Comparison of ENCODE assay signal across 13 cellular contexts in genomic region chr7:148584154-148584827, GRCh38. TPM values are rescaled to one million over a fixed set of nuclear protein-coding genes. Genes with fewer than 3 reads are reported as not detected.
A peak's percentile ranks its signal among the peaks of the same experiment; 100 is the strongest.
DNase-seq lines count a peak whose midpoint lies in the region; ATAC-seq and TF ChIP-seq lines count a peak whose summit lies in the region.
"Had no signal": no experiment of that assay in that cellular context is flagged by ENCODE, and none has a peak within 500 bp of the region (broad histone marks: within the 10 kb centered on the region; RNA-seq: fewer than 3 reads in every experiment).

No MANE protein-coding gene starts in this region.

- no peaks in the 10 kb centered on the region for H3K27me3 Mint-ChIP-seq in activated CD8-positive, alpha-beta T cell treated with anti-CD3 and anti-CD28 coated beads for 36 hours
- H3K27me3 Mint-ChIP-seq in activated CD8-positive, alpha-beta T cell treated with anti-CD3 and anti-CD28 coated beads, Interleukin-2, amount 10 ng/mL, durations not matched to agents 7 days and 5 days (ENCODE audit: low read depth) = peaks cover 10% of the 10 kb centered on the region

- peaks cover 16% of the 10 kb centered on the region for H3K4me1 Mint-ChIP-seq in activated CD8-positive, alpha-beta T cell treated with anti-CD3 and anti-CD28 coated beads for 36 hours (ENCODE audit: low read depth)
- H3K4me1 Mint-ChIP-seq in activated CD8-positive, alpha-beta T cell treated with anti-CD3 and anti-CD28 coated beads, Interleukin-2, amount 10 ng/mL, durations not matched to agents 7 days and 5 days (ENCODE audit: low read depth) = peaks cover 12% of the 10 kb centered on the region
- H3K4me1 Mint-ChIP-seq: central memory CD8-positive, alpha-beta T cell had no signal

- WGBS in body of pancreas, 2 donors = 42 to 48% methylated on average over 5 of the region's 5 CpGs

- CTCF ChIA-PET in activated CD8-positive, alpha-beta T cell treated with anti-CD3 and anti-CD28 coated beads for 36 hours (lab: Charles Lee) = interaction anchor here (1.0 to 2.5 kb wide), 6 partner anchors 9 to 382 kb away, joined by 3 to 37 read pairs (median 4); no protein-coding TSS in a partner anchor
- CTCF ChIA-PET in activated CD8-positive, alpha-beta T cell treated with anti-CD3 and anti-CD28 coated beads, Interleukin-2, amount 10 ng/mL, durations not matched to agents 7 days and 5 days (lab: Charles Lee) = interaction anchor here (1.4 to 2.9 kb wide), 4 partner anchors 9 to 379 kb away, joined by 4 to 28 read pairs (median 5); no protein-coding TSS in a partner anchor

- POLR2A ChIA-PET in activated CD8-positive, alpha-beta T cell treated with anti-CD3 and anti-CD28 coated beads for 36 hours (lab: Charles Lee) = interaction anchor here (1.7 kb wide), 1 partner anchor 114 kb away, joined by 6 read pairs; the partner anchor contains the start of gene CUL1
- POLR2A ChIA-PET in activated CD8-positive, alpha-beta T cell treated with anti-CD3 and anti-CD28 coated beads, Interleukin-2, amount 10 ng/mL, durations not matched to agents 7 days and 5 days (lab: Charles Lee) = interaction anchor here (0.9 kb wide), 1 partner anchor 8 kb away, joined by 3 read pairs; no protein-coding TSS in a partner anchor

- H3K36me3 Mint-ChIP-seq in activated CD8-positive, alpha-beta T cell treated with anti-CD3 and anti-CD28 coated beads for 36 hours (ENCODE audit: low read depth) = no peaks in the 10 kb centered on the region
- no peaks in the 10 kb centered on the region for H3K36me3 Mint-ChIP-seq in activated CD8-positive, alpha-beta T cell treated with anti-CD3 and anti-CD28 coated beads, Interleukin-2, amount 10 ng/mL, durations not matched to agents 7 days and 5 days (ENCODE audit: low read depth)

- H3K4me1 ChIP-seq in body of pancreas = no peaks in the 10 kb centered on the region
- H3K4me1 ChIP-seq: gastroesophageal sphincter had no signal

- no peak for TF ChIP-seq CTCF in activated CD8-positive, alpha-beta T cell treated with anti-CD3 and anti-CD28 coated beads for 36 hours (IDR thresholded peaks at IDR 0.05)
- no peak for TF ChIP-seq CTCF in body of pancreas (IDR thresholded peaks at IDR 0.05)

- H3K4me3 Mint-ChIP-seq in activated CD8-positive, alpha-beta T cell treated with anti-CD3 and anti-CD28 coated beads for 36 hours = no peak overlapping the region
- H3K4me3 Mint-ChIP-seq in activated CD8-positive, alpha-beta T cell treated with anti-CD3 and anti-CD28 coated beads, Interleukin-2, amount 10 ng/mL, durations not matched to agents 7 days and 5 days = no peak overlapping the region
- H3K4me3 Mint-ChIP-seq: central memory CD8-positive, alpha-beta T cell had no signal

- ATAC-seq in activated CD8-positive, alpha-beta T cell treated with anti-CD3 and anti-CD28 coated beads for 36 hours = peak; percentile 74
- no peak for ATAC-seq in activated CD8-positive, alpha-beta T cell treated with anti-CD3 and anti-CD28 coated beads, Interleukin-2, amount 10 ng/mL, durations not matched to agents 7 days and 5 days
- peak; percentile 98 for ATAC-seq in GM21515 (IDR thresholded peaks at IDR 0.05; ENCODE audit: unreplicated experiment)
- ATAC-seq in HG03139 (IDR thresholded peaks at IDR 0.05; ENCODE audit: unreplicated experiment) = peak; percentile 84
- no peak for ATAC-seq in body of pancreas
- ATAC-seq in GM18873 (IDR thresholded peaks at IDR 0.05; ENCODE audit: low FRiP score, unreplicated experiment) = no peak
- ATAC-seq: gastroesophageal sphincter had no signal

- no peak for TF ChIP-seq POLR2A in body of pancreas (IDR thresholded peaks at IDR 0.05)

- no peak overlapping the region for H3K27ac ChIP-seq in body of pancreas
- H3K27ac ChIP-seq: gastroesophageal sphincter had no signal

- no peaks in the 10 kb centered on the region for H3K9me3 Mint-ChIP-seq in activated CD8-positive, alpha-beta T cell treated with anti-CD3 and anti-CD28 coated beads for 36 hours
- H3K9me3 Mint-ChIP-seq in activated CD8-positive, alpha-beta T cell treated with anti-CD3 and anti-CD28 coated beads, Interleukin-2, amount 10 ng/mL, durations not matched to agents 7 days and 5 days (ENCODE audit: insufficient read depth) = no peaks in the 10 kb centered on the region
- H3K9me3 Mint-ChIP-seq: central memory CD8-positive, alpha-beta T cell had no signal

- DNase-seq in activated CD8-positive, alpha-beta T cell treated with anti-CD3 and anti-CD28 coated beads for 36 hours = peak; percentile 26
- no peak for DNase-seq in activated CD8-positive, alpha-beta T cell treated with anti-CD3 and anti-CD28 coated beads, Interleukin-2, amount 10 ng/mL, durations not matched to agents 7 days and 5 days
- DNase-seq in globus pallidus (ENCODE audit: low spot score) = peak; percentile 9
- no peak for DNase-seq in middle frontal gyrus (ENCODE audit: extremely low spot score, low spot score)
- DNase-seq in body of pancreas = no peak
- DNase-seq: mesenchymal stem cell; NCI-H1930; stimulated activated naive CD4-positive, alpha-beta T cell had no signal

- intact Hi-C loops in activated CD8-positive, alpha-beta T cell treated with anti-CD3 and anti-CD28 coated beads for 36 hours (cut with micrococcal nuclease) = no loop called here
- intact Hi-C loops in body of pancreas (cut with DNase I) = no loop called here

- no peaks in the 10 kb centered on the region for H3K27me3 ChIP-seq in body of pancreas

- H3K9me3 ChIP-seq in body of pancreas = no peaks in the 10 kb centered on the region
- H3K9me3 ChIP-seq: gastroesophageal sphincter had no signal

- no peak overlapping the region for H3K27ac Mint-ChIP-seq in activated CD8-positive, alpha-beta T cell treated with anti-CD3 and anti-CD28 coated beads for 36 hours
- no peak overlapping the region for H3K27ac Mint-ChIP-seq in activated CD8-positive, alpha-beta T cell treated with anti-CD3 and anti-CD28 coated beads, Interleukin-2, amount 10 ng/mL, durations not matched to agents 7 days and 5 days

- H3K36me3 ChIP-seq in body of pancreas (replicated peaks in 1 of 2; ENCODE audit: insufficient read depth in 1 of 2, low read depth in 2 of 2) = no peaks in the 10 kb centered on the region
- H3K36me3 ChIP-seq: gastroesophageal sphincter had no signal

- no peak overlapping the region for H3K4me3 ChIP-seq in body of pancreas
- H3K4me3 ChIP-seq: gastroesophageal sphincter had no signal

RNA-seq across cellular contexts. Expression of gene C7orf33, which starts 6.3 kb away (rescaled TPM):
- total RNA-seq in activated CD8-positive, alpha-beta T cell treated with anti-CD3 and anti-CD28 coated beads for 36 hours = not detected
- not detected for total RNA-seq in activated CD8-positive, alpha-beta T cell treated with anti-CD3 and anti-CD28 coated beads, Interleukin-2, amount 10 ng/mL, durations not matched to agents 7 days and 5 days
- not detected for total RNA-seq in body of pancreas
- total RNA-seq: gastroesophageal sphincter had no signal

Comparison
In these comparisons a context has a peak if more than half of its experiments do, and no peak if none do; other contexts are left out.
1. ATAC-seq: peak in activated CD8-positive, alpha-beta T cell treated with anti-CD3 and anti-CD28 coated beads for 36 hours (single experiment), GM21515 (single experiment) and HG03139 (single experiment); none in activated CD8-positive, alpha-beta T cell treated with anti-CD3 and anti-CD28 coated beads, Interleukin-2, amount 10 ng/mL, durations not matched to agents 7 days and 5 days (single experiment), body of pancreas (single experiment) and GM18873 (single experiment).
2. DNase-seq: peak in activated CD8-positive, alpha-beta T cell treated with anti-CD3 and anti-CD28 coated beads for 36 hours (single experiment) and globus pallidus (single experiment); none in activated CD8-positive, alpha-beta T cell treated with anti-CD3 and anti-CD28 coated beads, Interleukin-2, amount 10 ng/mL, durations not matched to agents 7 days and 5 days (single experiment), middle frontal gyrus (single experiment) and body of pancreas (0 of 4).